Comparison of ENCODE assay signal across 11 cellular contexts in the genomic region with DNA sequence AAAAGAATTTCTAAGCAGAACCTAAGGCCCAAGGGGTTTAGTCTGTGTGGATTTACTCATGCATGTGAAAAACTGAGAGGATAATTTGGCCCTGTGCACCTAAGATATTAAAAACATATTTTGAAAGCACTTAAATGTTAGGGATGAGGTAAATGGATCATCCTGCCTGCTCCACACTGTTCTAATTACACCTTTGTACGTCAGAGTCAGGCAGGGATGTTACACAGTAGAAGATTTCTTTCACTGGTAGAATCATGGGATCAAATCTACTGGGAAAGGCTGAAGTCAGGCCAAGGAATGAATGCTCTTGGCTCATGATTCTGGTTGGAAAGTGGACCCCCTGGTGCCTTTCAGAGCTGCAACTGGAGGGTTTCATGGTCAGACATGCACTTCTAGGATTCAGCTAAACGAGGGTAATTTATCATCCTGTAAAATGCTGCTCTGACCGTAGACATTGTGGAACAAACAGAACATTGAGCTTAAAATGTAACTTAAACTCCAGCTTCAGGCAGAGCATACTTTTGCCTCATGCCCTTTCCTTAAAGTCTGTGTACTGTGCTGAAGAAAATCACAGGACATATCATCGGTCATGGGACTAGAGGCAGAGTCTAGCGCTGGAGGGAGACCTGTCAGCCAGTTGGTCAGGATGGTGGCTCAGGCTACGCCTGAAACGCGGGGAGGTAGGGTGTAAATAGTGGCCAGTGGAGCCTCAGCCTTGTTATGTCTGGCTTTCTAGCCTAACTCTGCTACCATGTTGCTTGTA. TPM values are rescaled to one million over a fixed set of nuclear protein-coding genes. Genes with fewer than 3 reads are reported as not detected.
A peak's percentile ranks its signal among the peaks of the same experiment; 100 is the strongest.
DNase-seq lines count a peak whose midpoint lies in the region; ATAC-seq and TF ChIP-seq lines count a peak whose summit lies in the region.
"Had no signal": no experiment of that assay in that cellular context is flagged by ENCODE, and none has a peak within 500 bp of the region (broad histone marks: within the 10 kb centered on the region; RNA-seq: fewer than 3 reads in every experiment).

No MANE protein-coding gene starts in this region.

- H3K79me2 ChIP-seq in osteoblast (ENCODE audit: insufficient read depth, low read length) = peaks cover 10% of the 10 kb centered on the region

- no peaks in the 10 kb centered on the region for H4K20me1 ChIP-seq in osteoblast (ENCODE audit: insufficient read depth, low read length)

- H3K36me3 ChIP-seq in osteoblast (ENCODE audit: insufficient read depth, low read length) (no peaks in the 10 kb centered on the region), vagina (no peaks in the 10 kb centered on the region), upper lobe of left lung (no peaks in the 10 kb centered on the region)

- peak overlapping the region; percentile 24 for H3K27ac ChIP-seq in osteoblast (ENCODE audit: low read depth, low read length)
- peak overlapping the region; percentile 87 for H3K27ac ChIP-seq in vagina
- H3K27ac ChIP-seq in upper lobe of left lung = peak overlapping the region in 1 of 4 donors; percentile 30
- H3K27ac ChIP-seq: epithelial cell of prostate had no signal

- TF ChIP-seq CTCF in osteoblast (IDR thresholded peaks at IDR 0.05; ENCODE audit: extremely low read depth, low read depth, low read length) = no peak
- no peak for TF ChIP-seq CTCF in vagina (IDR thresholded peaks at IDR 0.05)
- no peak for TF ChIP-seq CTCF in upper lobe of left lung (IDR thresholded peaks at IDR 0.05)

- DNase-seq in Right ventricle myocardium inferior (ENCODE audit: missing footprints) (no peak), left ventricle myocardium superior (no peak), epidermal melanocyte (ENCODE audit: insufficient read length, low spot score) (peak; percentile 54), osteoblast (ENCODE audit: insufficient read length, low spot score, missing footprints) (no peak), vagina (ENCODE audit: extremely low spot score in 2 of 2) (no peak), upper lobe of left lung (no peak), SW480 (ENCODE audit: low spot score) (no peak), A172 (ENCODE audit: low spot score) (no peak)
- DNase-seq: activated naive CD4-positive, alpha-beta T cell treated with Interleukin-2 at 50 U/mL for 16 hours; small intestine had no signal

- H2AFZ ChIP-seq in osteoblast (ENCODE audit: low read length) = peak overlapping the region; percentile 44

- WGBS in upper lobe of left lung, 2 donors = 81 to 85% methylated on average over 8 of the region's 8 CpGs

- H3K9me3 ChIP-seq in osteoblast (ENCODE audit: low read depth, low read length) = no peaks in the 10 kb centered on the region
- H3K9me3 ChIP-seq in vagina = no peaks in the 10 kb centered on the region
- H3K9me3 ChIP-seq in upper lobe of left lung = no peaks in the 10 kb centered on the region

- no peak for TF ChIP-seq EP300 in upper lobe of left lung (IDR thresholded peaks at IDR 0.05)

- intact Hi-C loops in Right ventricle myocardium inferior (cut with DNase I) (loop anchor here (5.0 kb wide), 1 partner anchor 35 kb away; no protein-coding TSS in a partner anchor), left ventricle myocardium superior (cut with micrococcal nuclease) (no loop called here), vagina (cut with DNase I) (no loop called here)

- ATAC-seq in Right ventricle myocardium inferior = peak; percentile 3
- no peak for ATAC-seq in left ventricle myocardium superior
- ATAC-seq in upper lobe of left lung (ENCODE audit: low FRiP score in 2 of 2) = no peak

- H3K4me1 ChIP-seq in osteoblast (ENCODE audit: insufficient read depth, low read length) (peaks cover 45% of the 10 kb centered on the region), vagina (peaks cover 37% of the 10 kb centered on the region), upper lobe of left lung (peaks cover 0 to 21% (median 10%) of the 10 kb centered on the region in 4 donors)

- H3K4me2 ChIP-seq in osteoblast (ENCODE audit: insufficient read depth, low read length) = no peak overlapping the region

- TF ChIP-seq POLR2A in vagina (IDR thresholded peaks at IDR 0.05) (no peak), upper lobe of left lung (IDR thresholded peaks at IDR 0.05) (no peak)

- H3K4me3 ChIP-seq in osteoblast (ENCODE audit: insufficient read depth, low read length) (no peak overlapping the region), vagina (no peak overlapping the region), upper lobe of left lung (no peak overlapping the region)

- no peaks in the 10 kb centered on the region for H3K27me3 ChIP-seq in osteoblast (ENCODE audit: insufficient read depth, low read length)
- no peaks in the 10 kb centered on the region for H3K27me3 ChIP-seq in vagina
- no peaks in the 10 kb centered on the region for H3K27me3 ChIP-seq in upper lobe of left lung

RNA-seq across cellular contexts. Expression of gene KCNE4, which starts 4.8 kb away (rescaled TPM):
- 3.6 TPM for total RNA-seq in Right ventricle myocardium inferior
- total RNA-seq in left ventricle myocardium superior = 3.0 TPM
- total RNA-seq in osteoblast = 37.6 and 40.4 TPM in 2 replicates
- total RNA-seq in vagina = 4.9 TPM
- total RNA-seq in upper lobe of left lung = 1 to 10 TPM in 2 of 6 donors, under 1 TPM in 3, not detected in 1; 0.20 to 1.9 (median 0.89) TPM
- total RNA-seq in A172 (2014; rRNA removed; shearing (Covaris generic)) = 0.17 TPM in 1 of 2 replicates, not detected in the other
